Comparison of ENCODE assay signal across 12 cellular contexts in genomic region chr6:125913864-125914351, GRCh38. TPM values are rescaled to one million over a fixed set of nuclear protein-coding genes. Genes with fewer than 3 reads are reported as not detected.
A peak's percentile ranks its signal among the peaks of the same experiment; 100 is the strongest.
DNase-seq lines count a peak whose midpoint lies in the region; TF ChIP-seq lines count a peak whose summit lies in the region.
"Had no signal": no experiment of that assay in that cellular context is flagged by ENCODE, and none has a peak within 500 bp of the region (broad histone marks: within the 10 kb centered on the region; RNA-seq: fewer than 3 reads in every experiment).

No MANE protein-coding gene starts in this region.

- BruUV-seq in A673 (replicated peaks; lab: Mats Ljungman, UMichigan) = no TSS peak

- CTCF ChIA-PET in A673 (lab: Charles Lee) = no interaction called here

- DNase-seq in A673 (ENCODE audit: low spot score) (peak; percentile 88), HT1080 (ENCODE audit: low read depth) (peak; percentile 81), astrocyte of the cerebellum (ENCODE audit: low read depth) (peak; percentile 90), kidney epithelial cell (ENCODE audit: low read depth) (peak; percentile 93), GM13976 (ENCODE audit: low spot score) (no peak), NCI-H774 (lab: John Stamatoyannopoulos, UW) (no peak), midbrain (lab: John Stamatoyannopoulos, UW) (no peak), posterior vena cava (ENCODE audit: low spot score) (no peak)
- DNase-seq: C1 segment of cervical spinal cord, cortex of kidney, left ventricle myocardium superior, RPMI8226 had no signal

- no peak overlapping the region for H3K4me3 ChIP-seq in A673 (ENCODE audit: low read depth, low read length, poor library complexity, severe bottlenecking)
- H3K4me3 ChIP-seq in astrocyte of the cerebellum (ENCODE audit: low read depth, low read length) = no peak overlapping the region
- H3K4me3 ChIP-seq in kidney epithelial cell (ENCODE audit: low read depth, low read length) = no peak overlapping the region

- H3K9me3 ChIP-seq in A673 (ENCODE audit: low read depth, low read length, poor library complexity, severe bottlenecking) = no peaks in the 10 kb centered on the region

- intact Hi-C loops in A673 (cut with micrococcal nuclease; ENCODE audit: unreplicated experiment) = no loop called here
- intact Hi-C loops in posterior vena cava (cut with DNase I) = no loop called here

- H3K27me3 ChIP-seq in A673 (replicated peaks; ENCODE audit: insufficient read depth, low read depth, low read length, poor library complexity) (no peaks in the 10 kb centered on the region), kidney epithelial cell (ENCODE audit: control insufficient read depth, insufficient read depth, low read length) (no peaks in the 10 kb centered on the region)

- peaks cover 28% of the 10 kb centered on the region for H3K4me1 ChIP-seq in A673 (ENCODE audit: insufficient read depth, low read length, poor library complexity, severe bottlenecking)

- no peak for TF ChIP-seq CTCF in A673 (conservative IDR thresholded peaks at IDR 0.05; ENCODE audit: low read depth, low read length)
- TF ChIP-seq CTCF in astrocyte of the cerebellum (IDR thresholded peaks at IDR 0.05; ENCODE audit: low read depth, low read length, missing control alignments) = no peak
- TF ChIP-seq CTCF in kidney epithelial cell (IDR thresholded peaks at IDR 0.05; ENCODE audit: insufficient read depth, low read length, poor library complexity, severe bottlenecking) = no peak
- TF ChIP-seq CTCF in GM13976 (IDR thresholded peaks at IDR 0.05; ENCODE audit: borderline replicate concordance, control extremely low read depth, extremely low read depth, insufficient read depth, missing control alignments) = no peak

- in situ Hi-C loops in astrocyte of the cerebellum (cut with HindIII; ENCODE audit: low sequenced_read_pairs) = no loop called here
- in situ Hi-C loops in GM13976 (cut with MboI; ENCODE audit: low sequenced_read_pairs, unreplicated experiment) = no loop called here

- H3K27ac ChIP-seq in A673 (ENCODE audit: low read depth, low read length, poor library complexity, severe bottlenecking) = peak overlapping the region; percentile 46

- POLR2A ChIA-PET in A673 (lab: Charles Lee; ENCODE audit: low non-redundant PET) = interaction anchor here (0.6 kb wide), 1 partner anchor 83 kb away, joined by 4 read pairs; no protein-coding TSS in a partner anchor

- H3K36me3 ChIP-seq in A673 (ENCODE audit: insufficient read depth, low read length, poor library complexity, severe bottlenecking) (no peaks in the 10 kb centered on the region), kidney epithelial cell (ENCODE audit: control insufficient read depth, insufficient read depth, low read length) (no peaks in the 10 kb centered on the region)

RNA-seq across cellular contexts. Expression of gene HINT3, which starts 42.7 kb away (rescaled TPM):
- total RNA-seq in A673 (2021) (15.0 and 15.8 TPM in 2 replicates), kidney epithelial cell (25.5 and 30.5 TPM in 2 replicates), posterior vena cava (10 to 100 TPM; 22.5 to 28.4 TPM)
- total RNA-seq in HT1080 (2014; rRNA removed; shearing (Covaris generic)) = 8.7 and 10.0 TPM in 2 replicates
- 6.2 and 7.7 TPM in 2 replicates for polyA plus RNA-seq in HT1080 (2015; cell fraction: cytosol; rRNA removed)
- polyA plus RNA-seq in HT1080 (2015; cell fraction: nucleus; rRNA removed) = 2.6 and 2.7 TPM in 2 replicates

Comparison
In these comparisons a context has a peak if more than half of its experiments do, and no peak if none do; other contexts are left out.
1. DNase-seq: peak in A673 (single experiment), HT1080 (single experiment), astrocyte of the cerebellum (single experiment) and kidney epithelial cell (single experiment); none in GM13976 (single experiment), NCI-H774 (single experiment), midbrain (single experiment) and posterior vena cava (single experiment).